In genomic region chr15:68808770-68809169, GRCh38 we compare ENCODE assay signal across 18 cellular contexts. TPM values are rescaled to one million over a fixed set of nuclear protein-coding genes. Genes with fewer than 3 reads are reported as not detected.
DNase-seq lines count a peak whose midpoint lies in the region; ATAC-seq and TF ChIP-seq lines count a peak whose summit lies in the region.
"Had no signal": no experiment of that assay in that cellular context is flagged by ENCODE, and none has a peak within 500 bp of the region (broad histone marks: within the 10 kb centered on the region; RNA-seq: fewer than 3 reads in every experiment).

No MANE protein-coding gene starts in this region.

- TF ChIP-seq CTCF in WTC11 (IDR thresholded peaks at IDR 0.05): no peak
- no peak for TF ChIP-seq CTCF in mesothelial cell of epicardium (IDR thresholded peaks at IDR 0.05; ENCODE audit: unreplicated experiment)
- no peak for TF ChIP-seq CTCF in testis (IDR thresholded peaks at IDR 0.05)

- CTCF ChIA-PET in activated naive CD4-positive, alpha-beta T cell treated with anti-CD3 and anti-CD28 coated beads for 36 hours (lab: Charles Lee): no interaction called here
- CTCF ChIA-PET in WTC11 (lab: Charles Lee): interaction anchor here (2.3 kb wide), 1 partner anchor 67 kb away, joined by 15 read pairs; no protein-coding TSS in a partner anchor

- H3K9me3 ChIP-seq in testis: no peaks in the 10 kb centered on the region

- no peak overlapping the region for H3K4me3 Mint-ChIP-seq in activated naive CD4-positive, alpha-beta T cell treated with anti-CD3 and anti-CD28 coated beads, Interleukin-2, amount 50 U/mL, for 24 hours
- no peak overlapping the region for H3K4me3 Mint-ChIP-seq in activated naive CD4-positive, alpha-beta T cell treated with anti-CD3 and anti-CD28 coated beads for 36 hours
- H3K4me3 Mint-ChIP-seq in WTC11 (no peak overlapping the region), mesothelial cell of epicardium (no peak overlapping the region)
- no peak overlapping the region for H3K4me3 Mint-ChIP-seq in stimulated activated naive CD8-positive, alpha-beta T cell treated with anti-CD3 and anti-CD28 coated beads, Interleukin-15, Interleukin-2, amounts not matched to agents 100 ng/mL and 50 ng/mL, for 24 hours

- H3K4me1 ChIP-seq in testis: peaks cover 8% of the 10 kb centered on the region

- peaks cover 96% of the 10 kb centered on the region for H3K4me1 Mint-ChIP-seq in activated naive CD4-positive, alpha-beta T cell treated with anti-CD3 and anti-CD28 coated beads, Interleukin-2, amount 50 U/mL, for 24 hours
- peaks cover 86% of the 10 kb centered on the region for H3K4me1 Mint-ChIP-seq in activated naive CD4-positive, alpha-beta T cell treated with anti-CD3 and anti-CD28 coated beads for 36 hours (ENCODE audit: low read depth)
- peaks cover 70% of the 10 kb centered on the region for H3K4me1 Mint-ChIP-seq in WTC11
- peaks cover 69% of the 10 kb centered on the region for H3K4me1 Mint-ChIP-seq in mesothelial cell of epicardium
- H3K4me1 Mint-ChIP-seq in stimulated activated naive CD8-positive, alpha-beta T cell treated with anti-CD3 and anti-CD28 coated beads, Interleukin-15, Interleukin-2, amounts not matched to agents 100 ng/mL and 50 ng/mL, for 24 hours (ENCODE audit: low read depth): peaks cover 98% of the 10 kb centered on the region

- no peaks in the 10 kb centered on the region for H3K36me3 ChIP-seq in testis (ENCODE audit: low read depth, missing control alignments)

- 54 to 57% methylated on average over 5 of the region's 5 CpGs for WGBS in testis, 2 donors

- no peak for ATAC-seq in WTC11
- no peak for ATAC-seq in GM18907 (IDR thresholded peaks at IDR 0.05; ENCODE audit: unreplicated experiment)

- H3K27me3 Mint-ChIP-seq in activated naive CD4-positive, alpha-beta T cell treated with anti-CD3 and anti-CD28 coated beads, Interleukin-2, amount 50 U/mL, for 24 hours: no peaks in the 10 kb centered on the region
- no peaks in the 10 kb centered on the region for H3K27me3 Mint-ChIP-seq in activated naive CD4-positive, alpha-beta T cell treated with anti-CD3 and anti-CD28 coated beads for 36 hours (ENCODE audit: low read depth)
- H3K27me3 Mint-ChIP-seq in WTC11 (ENCODE audit: low read depth) (no peaks in the 10 kb centered on the region), mesothelial cell of epicardium (ENCODE audit: low read depth) (no peaks in the 10 kb centered on the region)
- no peaks in the 10 kb centered on the region for H3K27me3 Mint-ChIP-seq in stimulated activated naive CD8-positive, alpha-beta T cell treated with anti-CD3 and anti-CD28 coated beads, Interleukin-15, Interleukin-2, amounts not matched to agents 100 ng/mL and 50 ng/mL, for 24 hours

- H3K27me3 ChIP-seq in testis: no peaks in the 10 kb centered on the region

- peaks cover 17% of the 10 kb centered on the region for H3K36me3 Mint-ChIP-seq in activated naive CD4-positive, alpha-beta T cell treated with anti-CD3 and anti-CD28 coated beads, Interleukin-2, amount 50 U/mL, for 24 hours
- H3K36me3 Mint-ChIP-seq in activated naive CD4-positive, alpha-beta T cell treated with anti-CD3 and anti-CD28 coated beads for 36 hours (ENCODE audit: low read depth): peaks cover 32% of the 10 kb centered on the region
- H3K36me3 Mint-ChIP-seq in WTC11 (no peaks in the 10 kb centered on the region), mesothelial cell of epicardium (no peaks in the 10 kb centered on the region)
- peaks cover 68% of the 10 kb centered on the region for H3K36me3 Mint-ChIP-seq in stimulated activated naive CD8-positive, alpha-beta T cell treated with anti-CD3 and anti-CD28 coated beads, Interleukin-15, Interleukin-2, amounts not matched to agents 100 ng/mL and 50 ng/mL, for 24 hours (ENCODE audit: low read depth)

- no peaks in the 10 kb centered on the region for H3K9me3 Mint-ChIP-seq in activated naive CD4-positive, alpha-beta T cell treated with anti-CD3 and anti-CD28 coated beads, Interleukin-2, amount 50 U/mL, for 24 hours
- H3K9me3 Mint-ChIP-seq in activated naive CD4-positive, alpha-beta T cell treated with anti-CD3 and anti-CD28 coated beads for 36 hours: no peaks in the 10 kb centered on the region
- H3K9me3 Mint-ChIP-seq in WTC11 (no peaks in the 10 kb centered on the region), mesothelial cell of epicardium (no peaks in the 10 kb centered on the region)
- no peaks in the 10 kb centered on the region for H3K9me3 Mint-ChIP-seq in stimulated activated naive CD8-positive, alpha-beta T cell treated with anti-CD3 and anti-CD28 coated beads, Interleukin-15, Interleukin-2, amounts not matched to agents 100 ng/mL and 50 ng/mL, for 24 hours

- H3K4me3 ChIP-seq in testis: no peak overlapping the region
- H3K4me3 ChIP-seq: PC-9, SK-N-MC, skin epidermis had no signal

- no peak for DNase-seq in activated naive CD4-positive, alpha-beta T cell treated with anti-CD3 and anti-CD28 coated beads for 36 hours
- DNase-seq in WTC11 (ENCODE audit: low spot score): no peak
- DNase-seq in mesothelial cell of epicardium (ENCODE audit: low spot score in 2 of 2, unreplicated experiment in 2 of 2): no peak
- DNase-seq in GM19238 (ENCODE audit: insufficient read length, low spot score): no peak
- DNase-seq in testis: no peak
- DNase-seq: amygdala; DMS53; IMR-90; MV-4-11; NCI-H2081 treated with DMSO at 0.1 percent for 48 hours; occipital lobe; PC-9; stimulated activated CD4-positive, alpha-beta T cell treated with anti-CD3 and anti-CD28 coated beads, Interleukin-4, amount 100 ng/mL, for 4 hours had no signal

- no peak for TF ChIP-seq POLR2A in testis (IDR thresholded peaks at IDR 0.05)

- H3K27ac ChIP-seq in testis: no peak overlapping the region
- H3K27ac ChIP-seq: PC-9, SK-N-MC, skin epidermis had no signal

- intact Hi-C loops in activated naive CD4-positive, alpha-beta T cell treated with anti-CD3 and anti-CD28 coated beads for 36 hours (cut with micrococcal nuclease): no loop called here
- intact Hi-C loops in testis (cut with DNase I; ENCODE audit: low total_unique reads): no loop called here

- peak overlapping the region; percentile 63 for H3K27ac Mint-ChIP-seq in activated naive CD4-positive, alpha-beta T cell treated with anti-CD3 and anti-CD28 coated beads, Interleukin-2, amount 50 U/mL, for 24 hours
- H3K27ac Mint-ChIP-seq in activated naive CD4-positive, alpha-beta T cell treated with anti-CD3 and anti-CD28 coated beads for 36 hours: no peak overlapping the region
- H3K27ac Mint-ChIP-seq in WTC11 (peak overlapping the region; percentile 48; the same call in 1 of the 2 replicates), mesothelial cell of epicardium (peak overlapping the region; percentile 51)
- peak overlapping the region; percentile 24 for H3K27ac Mint-ChIP-seq in stimulated activated naive CD8-positive, alpha-beta T cell treated with anti-CD3 and anti-CD28 coated beads, Interleukin-15, Interleukin-2, amounts not matched to agents 100 ng/mL and 50 ng/mL, for 24 hours

- POLR2A ChIA-PET in WTC11 (lab: Charles Lee): interaction anchor here (1.0 to 1.1 kb wide), 2 partner anchors 10 to 13 kb away, joined by 3 to 5 read pairs; no protein-coding TSS in a partner anchor

TF ChIP-seq in WTC11, 78 proteins besides CTCF, POLR2A, EP300 and RAD21 (continues in another document):
- TF ChIP-seq FOXK1 (CRISPR knock-in tag; IDR thresholded peaks at IDR 0.05) (no peak), HMGA2 (CRISPR knock-in tag; IDR thresholded peaks at IDR 0.05) (no peak), HMGXB4 (CRISPR knock-in tag; IDR thresholded peaks at IDR 0.05) (no peak), IRF2 (CRISPR knock-in tag; IDR thresholded peaks at IDR 0.05; ENCODE audit: borderline replicate concordance, low read depth) (no peak), ZNF396 (CRISPR knock-in tag; IDR thresholded peaks at IDR 0.05; ENCODE audit: borderline replicate concordance) (no peak), ZNF232 (CRISPR knock-in tag; IDR thresholded peaks at IDR 0.05) (no peak), GRHL2 (CRISPR knock-in tag; IDR thresholded peaks at IDR 0.05; ENCODE audit: insufficient replicate concordance, severe bottlenecking) (no peak), E2F5 (CRISPR knock-in tag; IDR thresholded peaks at IDR 0.05) (no peak), PRRX2 (CRISPR knock-in tag; IDR thresholded peaks at IDR 0.05) (no peak)
- TF ChIP-seq, protein P1, sequence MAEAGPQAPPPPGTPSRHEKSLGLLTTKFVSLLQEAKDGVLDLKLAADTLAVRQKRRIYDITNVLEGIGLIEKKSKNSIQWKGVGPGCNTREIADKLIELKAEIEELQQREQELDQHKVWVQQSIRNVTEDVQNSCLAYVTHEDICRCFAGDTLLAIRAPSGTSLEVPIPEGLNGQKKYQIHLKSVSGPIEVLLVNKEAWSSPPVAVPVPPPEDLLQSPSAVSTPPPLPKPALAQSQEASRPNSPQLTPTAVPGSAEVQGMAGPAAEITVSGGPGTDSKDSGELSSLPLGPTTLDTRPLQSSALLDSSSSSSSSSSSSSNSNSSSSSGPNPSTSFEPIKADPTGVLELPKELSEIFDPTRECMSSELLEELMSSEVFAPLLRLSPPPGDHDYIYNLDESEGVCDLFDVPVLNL (CRISPR knock-in tag; IDR thresholded peaks at IDR 0.05; ENCODE audit: borderline replicate concordance, low read depth): no peak

RNA-seq across cellular contexts. Expression of gene ANP32A, which starts 11.9 kb away (rescaled TPM):
- 100 to 1,000 TPM; 216 to 245 TPM for total RNA-seq in activated naive CD4-positive, alpha-beta T cell treated with anti-CD3 and anti-CD28 coated beads for 36 hours
- total RNA-seq in WTC11 (2021) (232 to 253 TPM (median 242 TPM) in 3 replicates), mesothelial cell of epicardium (179 to 188 TPM (median 183 TPM) in 3 replicates), testis (10 to 100 TPM; 32.9 to 41.3 TPM)
- 49.5 TPM for polyA plus RNA-seq in testis (ENCODE audit: insufficient read depth, low read depth, low replicate concordance)
